25 cellular contexts compared by ENCODE assay signal in genomic region chr5:122192477-122192876, GRCh38.
DNase-seq lines count a peak whose midpoint lies in the region; ATAC-seq, FAIRE-seq and TF ChIP-seq lines count a peak whose summit lies in the region.
"Had no signal": no experiment of that assay in that cellular context is flagged by ENCODE, and none has a peak within 500 bp of the region (broad histone marks: within the 10 kb centered on the region; RNA-seq: fewer than 3 reads in every experiment).

No MANE protein-coding gene starts in this region.

- H4K20me1 ChIP-seq in astrocyte (ENCODE audit: insufficient read depth, low read length) (no peaks in the 10 kb centered on the region), GM23248 (ENCODE audit: insufficient read depth) (no peaks in the 10 kb centered on the region)
- H4K20me1 ChIP-seq: BLaER1 had no signal

- H3K27ac ChIP-seq in astrocyte (ENCODE audit: low read depth, low read length) (no peak overlapping the region), GM23248 (no peak overlapping the region)
- H3K27ac ChIP-seq: BLaER1, left lung, parathyroid adenoma, right atrium auricular region, testis had no signal

- H3K9me2 ChIP-seq in GM23248 (ENCODE audit: insufficient read depth): no peaks in the 10 kb centered on the region

- H3K9me3 ChIP-seq in astrocyte (ENCODE audit: insufficient read depth, low read depth, low read length) (no peaks in the 10 kb centered on the region), GM23248 (ENCODE audit: low read depth) (no peaks in the 10 kb centered on the region)
- H3K9me3 ChIP-seq: BLaER1, left lung, right atrium auricular region, testis had no signal

- TF ChIP-seq CTCF in astrocyte (IDR thresholded peaks at IDR 0.05; ENCODE audit: insufficient read depth, low read depth, low read length) (no peak), retinal pigment epithelial cell (conservative IDR thresholded peaks at IDR 0.05; ENCODE audit: low read depth, low read length) (peak; percentile 17)

- peak; percentile 11 for ATAC-seq in GM19035 (IDR thresholded peaks at IDR 0.05; ENCODE audit: unreplicated experiment)
- ATAC-seq in HG02981 (IDR thresholded peaks at IDR 0.05; ENCODE audit: unreplicated experiment): peak; percentile 7
- ATAC-seq: activated T-cell treated with anti-CD3 and anti-CD28 coated beads, Interleukin-2, amount 50 U/mL, for 4 hours; effector memory CD8-positive, alpha-beta T cell had no signal

- H3K36me3 ChIP-seq in astrocyte (ENCODE audit: insufficient read depth, low read length) (no peaks in the 10 kb centered on the region), GM23248 (ENCODE audit: low read depth) (no peaks in the 10 kb centered on the region)
- H3K36me3 ChIP-seq: BLaER1, left lung, right atrium auricular region had no signal

- H3K4me2 ChIP-seq in astrocyte (ENCODE audit: low read length) (no peak overlapping the region), GM23248 (ENCODE audit: unreplicated experiment) (no peak overlapping the region)
- H3K4me2 ChIP-seq: BLaER1 had no signal

- no peaks in the 10 kb centered on the region for H3K36me3 Mint-ChIP-seq in astrocyte (ENCODE audit: low read depth, unreplicated experiment)
- H3K36me3 Mint-ChIP-seq in activated naive CD4-positive, alpha-beta T cell treated with anti-CD3 and anti-CD28 coated beads for 36 hours (ENCODE audit: low read depth): no peaks in the 10 kb centered on the region

- no peak overlapping the region for H3K27ac Mint-ChIP-seq in astrocyte (ENCODE audit: unreplicated experiment)
- H3K27ac Mint-ChIP-seq in activated naive CD4-positive, alpha-beta T cell treated with anti-CD3 and anti-CD28 coated beads for 36 hours: no peak overlapping the region
- H3K27ac Mint-ChIP-seq: activated B cell treated with CpG ODN at 0.5 μM for 24 hours; effector memory CD8-positive, alpha-beta T cell; stimulated activated naive CD8-positive, alpha-beta T cell treated with anti-CD3 and anti-CD28 coated beads, Interleukin-15, Interleukin-2, amounts not matched to agents 100 ng/mL and 50 ng/mL, for 24 hours had no signal

- DNase-seq in astrocyte (ENCODE audit: low read depth) (no peak), retinal pigment epithelial cell (ENCODE audit: low read depth) (no peak), GM23248 (no peak), NCI-H187 treated with DMSO at 0.1 percent for 48 hours (lab: John Stamatoyannopoulos, UW) (no peak)
- DNase-seq in activated CD4-positive, alpha-beta T cell treated with anti-CD3 and anti-CD28 coated beads, Interleukin-2, amount 50 U/mL, for 4 hours: no peak
- DNase-seq in activated naive CD4-positive, alpha-beta T cell treated with anti-CD3 and anti-CD28 coated beads for 36 hours: no peak
- DNase-seq: activated B cell treated with CpG ODN at 0.5 μM for 24 hours; activated CD4-positive, alpha-beta T cell treated with anti-CD3 and anti-CD28 coated beads, Interleukin-2, amount 50 U/mL, for 1 hour; activated gamma-delta T cell treated with Interleukin-2 at 50 U/mL for 16 hours; activated T-cell treated with anti-CD3 and anti-CD28 coated beads, Interleukin-2, amount 50 U/mL, for 4 hours; central memory CD4-positive, alpha-beta T cell; effector memory CD8-positive, alpha-beta T cell; glutamatergic neuron; left lung; NCI-H2081 treated with DMSO at 0.1 percent for 48 hours; NK-92 treated with Interleukin-12 subunit alpha and Interleukin-12 subunit beta, amount 100 ng/mL, for 24 hours; stimulated activated CD4-positive, alpha-beta T cell treated with anti-CD3 and anti-CD28 coated beads, Interleukin-1b, Interleukin-23, amount 100 ng/mL, for 48 hours had no signal

- no peaks in the 10 kb centered on the region for H3F3A ChIP-seq in GM23248 (ENCODE audit: insufficient read depth)

- no peak for FAIRE-seq in astrocyte (lab: Jason Lieb, UNC)
- FAIRE-seq: HTR-8/SVneo had no signal

- H3K27me3 Mint-ChIP-seq in astrocyte (ENCODE audit: low read depth, unreplicated experiment): no peaks in the 10 kb centered on the region
- H3K27me3 Mint-ChIP-seq in activated naive CD4-positive, alpha-beta T cell treated with anti-CD3 and anti-CD28 coated beads for 36 hours (ENCODE audit: low read depth): peaks cover 41% of the 10 kb centered on the region

- intact Hi-C loops in activated naive CD4-positive, alpha-beta T cell treated with anti-CD3 and anti-CD28 coated beads for 36 hours (cut with micrococcal nuclease): loop anchor here (5.0 to 10.0 kb wide), 3 partner anchors 300 to 1180 kb away; no protein-coding TSS in a partner anchor

- H3K9ac ChIP-seq in astrocyte (ENCODE audit: low read length): no peak overlapping the region
- no peak overlapping the region for H3K9ac ChIP-seq in GM23248
- H3K9ac ChIP-seq: BLaER1, parathyroid adenoma had no signal

- H3K4me3 ChIP-seq in astrocyte (ENCODE audit: insufficient read depth, low read depth, low read length): no peak overlapping the region
- H3K4me3 ChIP-seq in retinal pigment epithelial cell (ENCODE audit: low read length): no peak overlapping the region
- H3K4me3 ChIP-seq in GM23248: no peak overlapping the region
- H3K4me3 ChIP-seq: BLaER1, left lung, right atrium auricular region, testis had no signal

- no peaks in the 10 kb centered on the region for H3K79me2 ChIP-seq in astrocyte (ENCODE audit: insufficient read depth, low read length)
- H3K79me2 ChIP-seq in GM23248 (ENCODE audit: insufficient read depth): no peaks in the 10 kb centered on the region
- H3K79me2 ChIP-seq: parathyroid adenoma had no signal

- H2AFZ ChIP-seq in astrocyte (ENCODE audit: low read depth, low read length) (peak overlapping the region; percentile 5), GM23248 (no peak overlapping the region)
- H2AFZ ChIP-seq: parathyroid adenoma had no signal

- H3K4me3 Mint-ChIP-seq in astrocyte (ENCODE audit: unreplicated experiment): no peak overlapping the region
- H3K4me3 Mint-ChIP-seq in activated naive CD4-positive, alpha-beta T cell treated with anti-CD3 and anti-CD28 coated beads for 36 hours: no peak overlapping the region
- H3K4me3 Mint-ChIP-seq: activated B cell treated with CpG ODN at 0.5 μM for 24 hours; activated T-cell treated with anti-CD3 and anti-CD28 coated beads, Interleukin-2, amount 50 U/mL, for 4 hours; effector memory CD8-positive, alpha-beta T cell; stimulated activated naive CD8-positive, alpha-beta T cell treated with anti-CD3 and anti-CD28 coated beads, Interleukin-15, Interleukin-2, amounts not matched to agents 100 ng/mL and 50 ng/mL, for 24 hours had no signal

- H3K9me3 Mint-ChIP-seq in astrocyte (ENCODE audit: unreplicated experiment): no peaks in the 10 kb centered on the region
- H3K9me3 Mint-ChIP-seq in activated naive CD4-positive, alpha-beta T cell treated with anti-CD3 and anti-CD28 coated beads for 36 hours: no peaks in the 10 kb centered on the region
- H3K9me3 Mint-ChIP-seq: activated B cell treated with CpG ODN at 0.5 μM for 24 hours; activated T-cell treated with anti-CD3 and anti-CD28 coated beads, Interleukin-2, amount 50 U/mL, for 4 hours; stimulated activated naive CD8-positive, alpha-beta T cell treated with anti-CD3 and anti-CD28 coated beads, Interleukin-15, Interleukin-2, amounts not matched to agents 100 ng/mL and 50 ng/mL, for 24 hours had no signal

- WGBS in GM23248 (ENCODE audit: low coverage in 1 of 2, low lambda C conversion rate in 2 of 2, missing lambda C conversion rate in 2 of 2), 2 experiments: 69 to 72% methylated on average over 4 of the region's 4 CpGs

- H3K4me1 Mint-ChIP-seq in astrocyte (ENCODE audit: low read depth, unreplicated experiment): peaks cover 1% of the 10 kb centered on the region
- H3K4me1 Mint-ChIP-seq in activated naive CD4-positive, alpha-beta T cell treated with anti-CD3 and anti-CD28 coated beads for 36 hours (ENCODE audit: low read depth): no peaks in the 10 kb centered on the region
- H3K4me1 Mint-ChIP-seq: activated B cell treated with CpG ODN at 0.5 μM for 24 hours had no signal

- H3K27me3 ChIP-seq in astrocyte (ENCODE audit: insufficient read depth, low read length) (no peaks in the 10 kb centered on the region), GM23248 (replicated peaks; ENCODE audit: insufficient read depth) (no peaks in the 10 kb centered on the region)
- H3K27me3 ChIP-seq: BLaER1, left lung, right atrium auricular region, testis had no signal

- H3K4me1 ChIP-seq in astrocyte (ENCODE audit: insufficient read depth, low read length) (no peaks in the 10 kb centered on the region), GM23248 (ENCODE audit: insufficient read depth) (no peaks in the 10 kb centered on the region)
- H3K4me1 ChIP-seq: BLaER1, left lung, parathyroid adenoma, right atrium auricular region had no signal

- in situ Hi-C loops in GM23248 (cut with MboI): loop anchor here (10.0 kb wide), 1 partner anchor 222 kb away; no protein-coding TSS in a partner anchor

- CTCF ChIA-PET in activated naive CD4-positive, alpha-beta T cell treated with anti-CD3 and anti-CD28 coated beads for 36 hours (lab: Charles Lee): interaction anchor here (0.5 kb wide), 1 partner anchor 302 kb away, joined by 3 read pairs; no protein-coding TSS in a partner anchor
